8 cellular contexts compared by ENCODE assay signal in genomic region chr12:54215990-54216579, GRCh38. TPM values are rescaled to one million over a fixed set of nuclear protein-coding genes. Genes with fewer than 3 reads are reported as not detected.
DNase-seq lines count a peak whose midpoint lies in the region; ATAC-seq and TF ChIP-seq lines count a peak whose summit lies in the region.

No MANE protein-coding gene starts in this region.

- POLR2A ChIA-PET in activated CD4-positive, alpha-beta T cell treated with anti-CD3 and anti-CD28 coated beads for 36 hours (lab: Charles Lee): interaction anchor here (0.6 kb wide), 1 partner anchor 28 kb away, joined by 3 read pairs; the partner anchor contains the start of gene SMUG1

- H3K4me2 ChIP-seq in fibroblast of lung (ENCODE audit: extremely low read depth, insufficient read depth, low read length): peak overlapping the region; percentile 8

- peak; percentile 75 for DNase-seq in activated CD4-positive, alpha-beta T cell treated with anti-CD3 and anti-CD28 coated beads for 36 hours
- no peak for DNase-seq in activated CD4-positive, alpha-beta T cell treated with anti-CD3 and anti-CD28 coated beads for 1 hour
- DNase-seq in activated CD4-positive, alpha-beta T cell treated with anti-CD3 and anti-CD28 coated beads for 48 hours: peak; percentile 60
- no peak for DNase-seq in fibroblast of lung (ENCODE audit: low read depth in 2 of 2)
- no peak for DNase-seq in thoracic aorta (ENCODE audit: low spot score)
- DNase-seq in islet precursor cell: no peak
- no peak for DNase-seq in dermis blood vessel endothelial cell
- no peak for DNase-seq in uterus

- H3K4me1 Mint-ChIP-seq in activated CD4-positive, alpha-beta T cell treated with anti-CD3 and anti-CD28 coated beads for 36 hours: peaks cover 27% of the 10 kb centered on the region

- H3K9me3 ChIP-seq in fibroblast of lung (ENCODE audit: control insufficient read depth, insufficient read depth, low read depth, low read length) (no peaks in the 10 kb centered on the region), thoracic aorta (no peaks in the 10 kb centered on the region), uterus (no peaks in the 10 kb centered on the region)

- H3K4me3 Mint-ChIP-seq in activated CD4-positive, alpha-beta T cell treated with anti-CD3 and anti-CD28 coated beads for 36 hours: peak overlapping the region; percentile 69

- TF ChIP-seq CTCF in fibroblast of lung (conservative IDR thresholded peaks at IDR 0.05 in 1 of 2, IDR thresholded peaks at IDR 0.05 in 1 of 2; ENCODE audit: low read depth in 1 of 2, low read length in 2 of 2): no peak
- no peak for TF ChIP-seq CTCF in thoracic aorta (IDR thresholded peaks at IDR 0.05)
- no peak for TF ChIP-seq CTCF in uterus (IDR thresholded peaks at IDR 0.05)

- H3K27ac Mint-ChIP-seq in activated CD4-positive, alpha-beta T cell treated with anti-CD3 and anti-CD28 coated beads for 36 hours: peak overlapping the region; percentile 67

- intact Hi-C loops in activated CD4-positive, alpha-beta T cell treated with anti-CD3 and anti-CD28 coated beads for 36 hours (cut with DNase I, micrococcal nuclease): loop anchor here (2.0 to 5.0 kb wide), 3 partner anchors 61 to 143 kb away; no protein-coding TSS in a partner anchor
- intact Hi-C loops in uterus (cut with DNase I; ENCODE audit: low total_unique reads): loop anchor here (10.0 kb wide), 1 partner anchor 159 kb away; no protein-coding TSS in a partner anchor

- TF ChIP-seq POLR2A in uterus (IDR thresholded peaks at IDR 0.05): no peak

- H4K20me1 ChIP-seq in fibroblast of lung (ENCODE audit: control insufficient read depth, extremely low read depth, insufficient read depth, low read length): no peaks in the 10 kb centered on the region

- H3K27me3 ChIP-seq in fibroblast of lung (ENCODE audit: control insufficient read depth, insufficient read depth, low read length) (peaks cover 4% of the 10 kb centered on the region), thoracic aorta (replicated peaks; ENCODE audit: insufficient read depth) (peaks cover 8% of the 10 kb centered on the region), uterus (peaks cover 0 to 13% of the 10 kb centered on the region in 2 donors)

- H3K27ac ChIP-seq in fibroblast of lung (ENCODE audit: insufficient read depth, low read length) (no peak overlapping the region), thoracic aorta (no peak overlapping the region), uterus (no peak overlapping the region)

- H3K4me1 ChIP-seq in fibroblast of lung (ENCODE audit: control insufficient read depth, extremely low read depth, insufficient read depth, low read length): peaks cover 7% of the 10 kb centered on the region
- peaks cover 18 to 30% of the 10 kb centered on the region in 2 donors for H3K4me1 ChIP-seq in thoracic aorta (ENCODE audit: control insufficient read depth in 1 of 2, low read depth in 2 of 2)
- H3K4me1 ChIP-seq in uterus: peaks cover 0 to 11% of the 10 kb centered on the region in 2 donors

- H3K4me3 ChIP-seq in fibroblast of lung (replicated peaks in 1 of 4; ENCODE audit: control extremely low read depth in 1 of 4, insufficient read depth in 1 of 4, low read depth in 3 of 4, low read length in 4 of 4) (no peak overlapping the region), thoracic aorta (peak overlapping the region; percentile 68), uterus (no peak overlapping the region)

- peaks cover 15% of the 10 kb centered on the region for H3K27me3 Mint-ChIP-seq in activated CD4-positive, alpha-beta T cell treated with anti-CD3 and anti-CD28 coated beads for 36 hours

- H3K79me2 ChIP-seq in fibroblast of lung (ENCODE audit: control insufficient read depth, insufficient read depth, low read length): no peaks in the 10 kb centered on the region

- no peaks in the 10 kb centered on the region for H3K36me3 Mint-ChIP-seq in activated CD4-positive, alpha-beta T cell treated with anti-CD3 and anti-CD28 coated beads for 36 hours (ENCODE audit: low read depth)

- no peak overlapping the region for H3K9ac ChIP-seq in fibroblast of lung (ENCODE audit: insufficient read depth, low read length)

- H3K36me3 ChIP-seq in fibroblast of lung (ENCODE audit: control insufficient read depth, insufficient read depth, low read length): no peaks in the 10 kb centered on the region
- H3K36me3 ChIP-seq in thoracic aorta: no peaks in the 10 kb centered on the region
- H3K36me3 ChIP-seq in uterus: no peaks in the 10 kb centered on the region

- H3K9me3 Mint-ChIP-seq in activated CD4-positive, alpha-beta T cell treated with anti-CD3 and anti-CD28 coated beads for 36 hours (ENCODE audit: low read depth): no peaks in the 10 kb centered on the region

- no peak for ATAC-seq in activated CD4-positive, alpha-beta T cell treated with anti-CD3 and anti-CD28 coated beads for 36 hours
- no peak for ATAC-seq in thoracic aorta (ENCODE audit: insufficient number of reproducible peaks, low FRiP score, low read depth)

- CTCF ChIA-PET in activated CD4-positive, alpha-beta T cell treated with anti-CD3 and anti-CD28 coated beads for 36 hours (lab: Charles Lee): interaction anchor here (0.6 to 3.7 kb wide), 34 partner anchors 10 to 513 kb away, joined by 3 to 43 read pairs (median 4); partner anchors contain the start of genes COPZ1, HOXC10, HOXC5 and HOXC9

- no peak overlapping the region for H2AFZ ChIP-seq in fibroblast of lung (ENCODE audit: low read length)

RNA-seq across cellular contexts. Expression of gene SMUG1, which starts 27.3 kb away (rescaled TPM):
- total RNA-seq in activated CD4-positive, alpha-beta T cell treated with anti-CD3 and anti-CD28 coated beads for 36 hours: 10 to 100 TPM; 19.5 to 28.5 TPM
- total RNA-seq in fibroblast of lung (24.1 and 34.7 TPM in 2 replicates), thoracic aorta (10 to 100 TPM; 29.4 to 39.3 TPM), dermis blood vessel endothelial cell (14.3 and 18.2 TPM in 2 replicates), uterus (10 to 100 TPM in 3 of 4 donors, 1 to 10 TPM in 1; 8.2 to 39.7 (median 19.2) TPM)
- polyA plus RNA-seq in fibroblast of lung: 22.5 and 23.7 TPM in 2 replicates
- 27.6 and 33.5 TPM in 2 replicates for polyA plus RNA-seq in fibroblast of lung (2012)
- polyA minus RNA-seq in fibroblast of lung (ENCODE audit: low replicate concordance): 44.7 and 50.9 TPM in 2 replicates

Comparison
In these comparisons a context has a peak if more than half of its experiments do, and no peak if none do; other contexts are left out.
1. DNase-seq: peak in activated CD4-positive, alpha-beta T cell treated with anti-CD3 and anti-CD28 coated beads for 36 hours (single experiment) and activated CD4-positive, alpha-beta T cell treated with anti-CD3 and anti-CD28 coated beads for 48 hours (single experiment); none in activated CD4-positive, alpha-beta T cell treated with anti-CD3 and anti-CD28 coated beads for 1 hour (single experiment), fibroblast of lung (0 of 2), thoracic aorta (single experiment), islet precursor cell (single experiment), dermis blood vessel endothelial cell (single experiment) and uterus (0 of 2).